34 cellular contexts compared by ENCODE assay signal in genomic region chr6:18016698-18017097, GRCh38. TPM values are rescaled to one million over a fixed set of nuclear protein-coding genes. Genes with fewer than 3 reads are reported as not detected.
"Had no signal": no experiment of that assay in that cellular context is flagged by ENCODE, and none has a peak within 500 bp of the region (broad histone marks: within the 10 kb centered on the region; RNA-seq: fewer than 3 reads in every experiment).

No MANE protein-coding gene starts in this region.

- H3K4me1 ChIP-seq: heart left ventricle, left ventricle myocardium inferior, right lobe of liver, upper lobe of left lung, vagina had no signal

- H3K9me3 ChIP-seq: heart left ventricle, left ventricle myocardium inferior, neutrophil, ovary, right lobe of liver, thoracic aorta, upper lobe of left lung, vagina had no signal

- H3K4me3 ChIP-seq: heart left ventricle, left ventricle myocardium inferior, lung, ovary, right lobe of liver, skin epidermis, thoracic aorta, upper lobe of left lung, vagina had no signal

- FAIRE-seq: astrocyte, colon, endometrium had no signal

- H3K27me3 ChIP-seq: ovary, right lobe of liver, upper lobe of left lung, vagina had no signal

- H3K27ac ChIP-seq: heart left ventricle, left ventricle myocardium inferior, neutrophil, ovary, right lobe of liver, thoracic aorta, upper lobe of left lung, vagina, WERI-Rb-1 had no signal

- DNase-seq: activated CD4-positive, alpha-beta memory T cell treated with anti-CD3 and anti-CD28 coated beads for 36 hours; activated CD4-positive, alpha-beta T cell treated with anti-CD3 and anti-CD28 coated beads, Interleukin-2, amount 10 ng/mL, durations not matched to agents 24 days and 14 days; activated CD4-positive, CD25-positive, alpha-beta regulatory T cell treated with anti-CD3 and anti-CD28 coated beads, Interleukin-2, amount 50 U/mL, for 72 hours; activated CD8-positive, alpha-beta memory T cell treated with anti-CD3 and anti-CD28 coated beads, Interleukin-2, amount 50 U/mL, for 4 hours; activated gamma-delta T cell; activated naive CD4-positive, alpha-beta T cell treated with anti-CD3 and anti-CD28 coated beads, Interleukin-2, amount 50 U/mL, for 16 hours; activated T-cell treated with anti-CD3 and anti-CD28 coated beads, Interleukin-2, amount 50 U/mL, for 1 hour; amniotic stem cell; dermis blood vessel endothelial cell; effector CD4-positive, alpha-beta T cell; erythroblast; foreskin fibroblast; heart left ventricle; hypothalamus; immature natural killer cell; kidney glomerular epithelial cell; left ventricle myocardium inferior; ovary; right lobe of liver; stimulated activated CD4-positive, alpha-beta T cell treated with anti-CD3 and anti-CD28 coated beads, Interleukin-12 subunit alpha, Interleukin-12 subunit beta, amount 100 ng/mL, for 4 hours; stimulated activated CD4-positive, alpha-beta T cell treated with anti-CD3 and anti-CD28 coated beads, Interleukin-4, amount 100 ng/mL, for 24 hours; T-helper 17 cell; T1000; upper lobe of left lung; WERI-Rb-1 had no signal

- ATAC-seq: heart left ventricle; right lobe of liver; stimulated activated effector memory CD8-positive, alpha-beta T cell treated with anti-CD3 and anti-CD28 coated beads, Interleukin-12 subunit alpha, Interleukin-12 subunit beta, amount 100 ng/mL, for 72 hours; T-helper 17 cell had no signal

- H3K36me3 ChIP-seq: heart left ventricle, left ventricle myocardium inferior, neutrophil, ovary, right lobe of liver, thoracic aorta, upper lobe of left lung, vagina, WERI-Rb-1 had no signal

RNA-seq across cellular contexts. Expression of gene KIF13A, which starts 29.3 kb away (rescaled TPM):
- total RNA-seq: activated CD4-positive, alpha-beta T cell treated with anti-CD3 and anti-CD28 coated beads, Interleukin-2, amount 10 ng/mL, durations not matched to agents 24 days and 14 days had no signal
